ENCODE assay signal across 20 cellular contexts in genomic region chr11:97740783-97741151, GRCh38.
"Had no signal": no experiment of that assay in that cellular context is flagged by ENCODE, and none has a peak within 500 bp of the region (broad histone marks: within the 10 kb centered on the region; RNA-seq: fewer than 3 reads in every experiment).

No MANE protein-coding gene starts in this region.

- H3K4me1 Mint-ChIP-seq: endodermal cell; naive thymus-derived CD8-positive, alpha-beta T cell had no signal

- ATAC-seq: activated CD8-positive, alpha-beta T cell treated with anti-CD3 and anti-CD28 coated beads, Interleukin-2, amount 10 ng/mL, durations not matched to agents 7 days and 5 days; foreskin keratinocyte; naive thymus-derived CD8-positive, alpha-beta T cell; WTC11 had no signal

- H3K4me1 ChIP-seq: foreskin keratinocyte, thyroid gland had no signal

- H3K27me3 Mint-ChIP-seq: naive thymus-derived CD8-positive, alpha-beta T cell had no signal

- H3K9me3 ChIP-seq: thyroid gland had no signal

- H3K4me3 Mint-ChIP-seq: activated CD8-positive, alpha-beta T cell treated with anti-CD3 and anti-CD28 coated beads, Interleukin-2, amount 10 ng/mL, durations not matched to agents 7 days and 5 days; endodermal cell; naive thymus-derived CD8-positive, alpha-beta T cell; T-helper 2 cell treated with Interferon-gamma antibody and Interleukin-4, amounts not matched to agents 5 μg/mL and 100 μg/mL, for 36 hours; WTC11 had no signal

- FAIRE-seq: colon, kidney, TTC549 had no signal

- H3K27me3 ChIP-seq: foreskin keratinocyte, thyroid gland had no signal

- H3K36me3 Mint-ChIP-seq: naive thymus-derived CD8-positive, alpha-beta T cell had no signal

- H3K4me3 ChIP-seq: thyroid gland had no signal

- DNase-seq: activated CD4-positive, alpha-beta T cell treated with anti-CD3 and anti-CD28 coated beads for 48 hours; activated CD8-positive, alpha-beta memory T cell treated with anti-CD3 and anti-CD28 coated beads, Interleukin-2, amount 50 U/mL, for 48 hours; activated CD8-positive, alpha-beta T cell treated with anti-CD3 and anti-CD28 coated beads, Interleukin-2, amount 10 ng/mL, durations not matched to agents 7 days and 5 days; activated effector memory CD4-positive, alpha-beta T cell treated with Interleukin-2 at 50 U/mL for 16 hours; activated naive CD4-positive, alpha-beta T cell treated with anti-CD3 and anti-CD28 coated beads, Interleukin-2, amount 50 U/mL, for 16 hours; activated T-cell treated with anti-CD3 and anti-CD28 coated beads, Interleukin-2, amount 50 U/mL, for 48 hours; caudate nucleus; endodermal cell; foreskin keratinocyte; glutamatergic neuron; kidney; mesendoderm; naive thymus-derived CD8-positive, alpha-beta T cell; stimulated activated CD8-positive, alpha-beta memory T cell treated with anti-CD3 and anti-CD28 coated beads, Interleukin-4, amount 100 ng/mL, for 48 hours; stimulated activated naive CD4-positive, alpha-beta T cell; thyroid gland had no signal

- H3K27ac Mint-ChIP-seq: activated CD8-positive, alpha-beta T cell treated with anti-CD3 and anti-CD28 coated beads, Interleukin-2, amount 10 ng/mL, durations not matched to agents 7 days and 5 days; endodermal cell; naive thymus-derived CD8-positive, alpha-beta T cell; T-helper 2 cell treated with Interferon-gamma antibody and Interleukin-4, amounts not matched to agents 5 μg/mL and 100 μg/mL, for 36 hours; WTC11 had no signal

- H3K36me3 ChIP-seq: thyroid gland had no signal

- H3K27ac ChIP-seq: foreskin keratinocyte, thyroid gland had no signal
